ENCODE assay signal across 7 cellular contexts in the genomic region with DNA sequence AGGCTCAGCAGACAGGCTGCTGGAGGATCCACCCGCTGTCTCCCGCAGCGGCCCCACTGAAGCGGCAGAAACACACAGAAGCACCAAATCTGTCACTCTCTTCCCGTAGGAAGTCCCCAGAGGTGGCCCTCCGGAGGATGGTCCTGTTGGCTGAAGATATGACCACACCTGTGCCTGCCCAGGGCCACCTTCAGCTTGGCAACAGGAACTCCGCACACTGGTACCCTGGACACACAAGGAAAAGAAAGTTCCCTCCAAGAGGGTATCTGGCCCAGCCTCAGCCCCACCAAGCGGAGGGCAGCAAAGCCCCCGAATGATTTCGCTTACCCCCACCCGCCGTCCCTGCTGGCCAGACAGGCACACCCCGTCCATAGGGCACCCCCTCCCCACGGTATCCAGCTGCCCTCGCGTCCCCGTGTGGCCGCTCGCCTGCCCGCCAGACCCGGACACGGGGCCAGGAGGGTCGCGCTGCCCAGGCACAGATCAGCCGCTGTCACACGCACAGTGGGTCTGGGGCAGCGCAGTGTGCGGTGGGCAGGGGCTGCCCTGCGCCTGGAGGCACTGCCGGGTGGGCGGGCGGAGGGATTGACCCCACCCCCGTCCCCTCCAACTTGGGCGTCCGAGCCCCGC. TPM values are rescaled to one million over a fixed set of nuclear protein-coding genes. Genes with fewer than 3 reads are reported as not detected.
A peak's percentile ranks its signal among the peaks of the same experiment; 100 is the strongest.
DNase-seq lines count a peak whose midpoint lies in the region; TF ChIP-seq lines count a peak whose summit lies in the region.

No MANE protein-coding gene starts in this region.

- H3F3A ChIP-seq in GM23248 (ENCODE audit: insufficient read depth) = no peaks in the 10 kb centered on the region

- H2AFZ ChIP-seq in GM23248 = no peak overlapping the region

- intact Hi-C loops in esophagus muscularis mucosa (cut with DNase I) (no loop called here), prostate gland (cut with DNase I) (no loop called here)

- TF ChIP-seq POLR2A in esophagus muscularis mucosa (IDR thresholded peaks at IDR 0.05; ENCODE audit: low read depth) = no peak
- no peak for TF ChIP-seq POLR2A in prostate gland (IDR thresholded peaks at IDR 0.05)

- DNase-seq in GM23248 (peak; percentile 33), esophagus muscularis mucosa (ENCODE audit: extremely low spot score) (no peak), prostate gland (ENCODE audit: low spot score) (no peak), germinal center (ENCODE audit: low spot score) (no peak), NCI-H446 treated with DMSO at 0.1 percent for 48 hours (lab: John Stamatoyannopoulos, UW) (no peak), AG20443 (ENCODE audit: low spot score) (no peak)

- TF ChIP-seq CTCF in esophagus muscularis mucosa (IDR thresholded peaks at IDR 0.05) (no peak), prostate gland (IDR thresholded peaks at IDR 0.05) (no peak)

- H3K79me2 ChIP-seq in GM23248 (ENCODE audit: insufficient read depth) = peaks cover 23% of the 10 kb centered on the region

- no peaks in the 10 kb centered on the region for H3K9me3 ChIP-seq in GM23248 (ENCODE audit: low read depth)
- no peaks in the 10 kb centered on the region for H3K9me3 ChIP-seq in esophagus muscularis mucosa
- H3K9me3 ChIP-seq in prostate gland = no peaks in the 10 kb centered on the region

- H3K9ac ChIP-seq in GM23248 = peak overlapping the region; percentile 69

- in situ Hi-C loops in GM23248 (cut with MboI) = no loop called here

- H3K9me2 ChIP-seq in GM23248 (ENCODE audit: insufficient read depth) = no peaks in the 10 kb centered on the region

- H3K27ac ChIP-seq in GM23248 = no peak overlapping the region
- peak overlapping the region; percentile 87 to 94 (median 90) for H3K27ac ChIP-seq in esophagus muscularis mucosa (replicated peaks in 1 of 4)
- H3K27ac ChIP-seq in prostate gland = peak overlapping the region; percentile 77 to 84

- peaks cover 9% of the 10 kb centered on the region; the same call in 1 of the 2 replicates for H3K4me1 ChIP-seq in GM23248 (ENCODE audit: insufficient read depth)
- peaks cover 11 to 23% (median 22%) of the 10 kb centered on the region in 4 donors for H3K4me1 ChIP-seq in esophagus muscularis mucosa
- peaks cover 16% of the 10 kb centered on the region for H3K4me1 ChIP-seq in prostate gland (replicated peaks)

- H3K36me3 ChIP-seq in GM23248 (ENCODE audit: low read depth) = peaks cover 8% of the 10 kb centered on the region
- H3K36me3 ChIP-seq in esophagus muscularis mucosa = no peaks in the 10 kb centered on the region
- no peaks in the 10 kb centered on the region for H3K36me3 ChIP-seq in prostate gland

- peak overlapping the region; percentile 71 for H3K4me2 ChIP-seq in GM23248 (ENCODE audit: unreplicated experiment)

- H3K4me3 ChIP-seq in GM23248 = peak overlapping the region; percentile 83
- peak overlapping the region; percentile 67 to 90 (median 78) for H3K4me3 ChIP-seq in esophagus muscularis mucosa
- H3K4me3 ChIP-seq in prostate gland = peak overlapping the region; percentile 50 to 65

- no peak for TF ChIP-seq EP300 in esophagus muscularis mucosa (IDR thresholded peaks at IDR 0.05)

- WGBS in GM23248 (ENCODE audit: low coverage in 1 of 2, low lambda C conversion rate in 2 of 2, missing lambda C conversion rate in 2 of 2), 2 experiments = 22 to 25% methylated on average over 25 to 35 of the region's 36 CpGs
- WGBS in esophagus muscularis mucosa = 59% methylated on average over 9 of the region's 36 CpGs
- 19% methylated on average over 30 of the region's 36 CpGs for WGBS in prostate gland

- H3K27me3 ChIP-seq in GM23248 (replicated peaks; ENCODE audit: insufficient read depth) = no peaks in the 10 kb centered on the region
- H3K27me3 ChIP-seq in esophagus muscularis mucosa = no peaks in the 10 kb centered on the region
- no peaks in the 10 kb centered on the region for H3K27me3 ChIP-seq in prostate gland (replicated peaks; ENCODE audit: insufficient read depth)

- no peaks in the 10 kb centered on the region for H4K20me1 ChIP-seq in GM23248 (ENCODE audit: insufficient read depth)

TF ChIP-seq in PFSK-1, 5 proteins besides CTCF, POLR2A, EP300 and RAD21:
- no peak for TF ChIP-seq SIN3A (IDR thresholded peaks at IDR 0.05; ENCODE audit: borderline replicate concordance, insufficient read depth, low read length)
- peak; percentile 3 for TF ChIP-seq FOXP2 (optimal IDR thresholded peaks at IDR 0.05; ENCODE audit: borderline replicate concordance, extremely low read depth, extremely low read length, insufficient read depth)

RNA-seq across cellular contexts. Expression of a gene that starts 7.0 kb away (rescaled TPM):
- total RNA-seq in GM23248 (2014; rRNA removed; shearing (Covaris generic)) = 18.8 and 19.3 TPM in 2 replicates
- polyA plus RNA-seq in GM23248 (2016; fragmentation: Nextera tagmentation; extraction: Ambion mirVana) = 10.6 and 11.9 TPM in 2 replicates
- 16.9 TPM for polyA plus RNA-seq in PFSK-1 (2012; ENCODE audit: insufficient read length, low read depth)
- 10 to 100 TPM in 3 of 4 donors, 1 to 10 TPM in 1; 2.9 to 24.4 (median 13.7) TPM for total RNA-seq in esophagus muscularis mucosa
- total RNA-seq in prostate gland = 100 to 1,000 TPM in 1 of 2 donors, 10 to 100 TPM in 1; 49.4 to 107 TPM

RNA-seq across cellular contexts. Expression of a gene that starts 7.2 kb away (rescaled TPM):
- 0.22 and 2.3 TPM in 2 replicates for total RNA-seq in GM23248 (2014; rRNA removed; shearing (Covaris generic))
- polyA plus RNA-seq in GM23248 (2016; fragmentation: Nextera tagmentation; extraction: Ambion mirVana) = 0.35 and 0.36 TPM in 2 replicates
- polyA plus RNA-seq in PFSK-1 (2012; ENCODE audit: insufficient read length, low read depth) = 2.6 TPM
- total RNA-seq in esophagus muscularis mucosa (1 to 10 TPM in 3 of 4 donors, under 1 TPM in 1; 0.52 to 3.1 (median 1.7) TPM), prostate gland (10 to 100 TPM in 1 of 2 donors, 1 to 10 TPM in 1; 8.7 to 19.2 TPM)

RNA-seq across cellular contexts. Expression of a gene that starts 8.5 kb away (rescaled TPM):
- total RNA-seq in GM23248 (2014; rRNA removed; shearing (Covaris generic)) = 27.7 and 30.5 TPM in 2 replicates
- 10.9 and 11.0 TPM in 2 replicates for polyA plus RNA-seq in GM23248 (2016; fragmentation: Nextera tagmentation; extraction: Ambion mirVana)
- polyA plus RNA-seq in PFSK-1 (2012; ENCODE audit: insufficient read length, low read depth) = 36.4 TPM
- total RNA-seq in esophagus muscularis mucosa (10 to 100 TPM; 24.5 to 38.2 (median 28.7) TPM), prostate gland (10 to 100 TPM; 20.8 to 55.2 TPM)

RNA-seq across cellular contexts. Expression of a gene that starts 30.4 kb away (rescaled TPM):
- 1.3 TPM in 1 of 2 replicates, not detected in the other for total RNA-seq in GM23248 (2014; rRNA removed; shearing (Covaris generic))
- 0.72 and 0.86 TPM in 2 replicates for polyA plus RNA-seq in GM23248 (2016; fragmentation: Nextera tagmentation; extraction: Ambion mirVana)
- 2.3 TPM for polyA plus RNA-seq in PFSK-1 (2012; ENCODE audit: insufficient read length, low read depth)
- total RNA-seq in esophagus muscularis mucosa (under 1 TPM in 2 of 4 donors, not detected in 2; 0.19 to 0.33 TPM), prostate gland (1 to 10 TPM; 1.9 to 9.1 TPM)

RNA-seq across cellular contexts. Expression of a gene that starts 32.4 kb away (rescaled TPM):
- 62.1 and 83.7 TPM in 2 replicates for total RNA-seq in GM23248 (2014; rRNA removed; shearing (Covaris generic))
- 76.9 and 85.3 TPM in 2 replicates for polyA plus RNA-seq in GM23248 (2016; fragmentation: Nextera tagmentation; extraction: Ambion mirVana)
- 198 TPM for polyA plus RNA-seq in PFSK-1 (2012; ENCODE audit: insufficient read length, low read depth)
- total RNA-seq in esophagus muscularis mucosa (10 to 100 TPM; 45.7 to 85.2 (median 61.7) TPM), prostate gland (10 to 100 TPM; 47.0 to 62.8 TPM)
